28 cellular contexts compared by ENCODE assay signal in the genomic region with DNA sequence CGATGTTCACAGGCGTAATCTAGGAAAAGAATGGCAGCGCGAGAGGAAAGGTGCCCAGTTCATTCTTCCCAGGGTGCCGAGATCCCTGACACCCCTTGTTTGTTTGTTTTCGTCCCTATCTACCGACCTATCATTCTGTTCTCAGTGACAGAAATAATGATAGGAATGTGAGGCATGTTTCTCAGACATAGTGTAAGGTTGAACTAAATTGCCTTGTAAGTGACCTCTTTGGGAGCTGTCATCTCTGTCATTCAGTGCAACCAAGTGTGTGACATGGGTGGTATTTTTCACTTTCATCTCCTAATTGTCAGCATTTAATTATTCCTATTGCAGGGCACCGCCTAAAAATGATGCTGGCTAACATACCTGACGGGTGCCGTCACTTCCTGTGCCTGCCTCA. TPM values are rescaled to one million over a fixed set of nuclear protein-coding genes. Genes with fewer than 3 reads are reported as not detected.
"Had no signal": no experiment of that assay in that cellular context is flagged by ENCODE, and none has a peak within 500 bp of the region (broad histone marks: within the 10 kb centered on the region; RNA-seq: fewer than 3 reads in every experiment).

No MANE protein-coding gene starts in this region.

- H3K36me3 Mint-ChIP-seq: naive B cell had no signal

- ATAC-seq: activated T-cell treated with anti-CD3 and anti-CD28 coated beads, Interleukin-2, amount 50 U/mL, for 72 hours; effector memory CD8-positive, alpha-beta T cell; mucosa of descending colon; pancreas; right lobe of liver; T-helper 17 cell had no signal

- H3K27ac Mint-ChIP-seq: activated T-cell treated with anti-CD3 and anti-CD28 coated beads, Interleukin-2, amount 50 U/mL, for 72 hours; effector memory CD8-positive, alpha-beta T cell; T-helper 17 cell had no signal

- H3K4me1 ChIP-seq: pancreas, right lobe of liver, stomach, testis had no signal

- H3K27me3 ChIP-seq: pancreas, right lobe of liver, stomach, testis had no signal

- H3K9me3 ChIP-seq: mucosa of descending colon, pancreas, right lobe of liver, stomach, testis had no signal

- H3K36me3 ChIP-seq: pancreas, WERI-Rb-1 had no signal

- H3K4me3 Mint-ChIP-seq: activated T-cell treated with anti-CD3 and anti-CD28 coated beads, Interleukin-2, amount 50 U/mL, for 72 hours; effector memory CD8-positive, alpha-beta T cell; naive B cell; T-helper 17 cell had no signal

- DNase-seq: activated CD4-positive, alpha-beta T cell treated with anti-CD3 and anti-CD28 coated beads for 1 hour; activated effector memory CD4-positive, alpha-beta T cell treated with anti-CD3 and anti-CD28 coated beads, Interleukin-2, amount 50 U/mL, for 16 hours; activated naive CD4-positive, alpha-beta T cell treated with anti-CD3 and anti-CD28 coated beads, Interleukin-2, amount 50 U/mL, for 16 hours; activated T-cell treated with anti-CD3 and anti-CD28 coated beads, Interleukin-2, amount 50 U/mL, for 72 hours; aorta; effector memory CD8-positive, alpha-beta T cell; foreskin melanocyte; glutamatergic neuron; hippocampal formation; islet precursor cell; mucosa of descending colon; naive B cell; pancreas; right lobe of liver; stimulated activated CD4-positive, alpha-beta T cell treated with anti-CD3 and anti-CD28 coated beads, Interleukin-4, amount 100 ng/mL, for 1 hour; stomach; T-helper 17 cell; testis; WERI-Rb-1 had no signal

- H3K4me3 ChIP-seq: lung, mucosa of descending colon, pancreas, right lobe of liver, smooth muscle cell, stomach, testis had no signal

- H3K4me2 ChIP-seq: smooth muscle cell had no signal

- H3K9me3 Mint-ChIP-seq: activated T-cell treated with anti-CD3 and anti-CD28 coated beads, Interleukin-2, amount 50 U/mL, for 72 hours; effector memory CD8-positive, alpha-beta T cell; naive B cell had no signal

- H3K27ac ChIP-seq: pancreas, right lobe of liver, stomach, testis, WERI-Rb-1 had no signal

RNA-seq across cellular contexts. Expression of a gene that starts 24.4 kb away (rescaled TPM):
- total RNA-seq: activated CD8-positive, alpha-beta memory T cell treated with anti-CD3 and anti-CD28 coated beads for 36 hours; activated T-cell treated with anti-CD3 and anti-CD28 coated beads, Interleukin-2, amount 50 U/mL, for 72 hours; aorta; bronchial epithelial cell; chondrocyte; dermis microvascular lymphatic vessel endothelial cell; epithelial cell of proximal tubule; mucosa of descending colon; pancreas; right lobe of liver; smooth muscle cell; stomach; T-helper 17 cell; testis; ureter had no signal

RNA-seq across cellular contexts. Expression of a gene that starts 26.5 kb away (rescaled TPM):
- total RNA-seq: activated CD8-positive, alpha-beta memory T cell treated with anti-CD3 and anti-CD28 coated beads for 36 hours; activated T-cell treated with anti-CD3 and anti-CD28 coated beads, Interleukin-2, amount 50 U/mL, for 72 hours; aorta; bronchial epithelial cell; chondrocyte; dermis microvascular lymphatic vessel endothelial cell; epithelial cell of proximal tubule; fibroblast of lung; lung; mucosa of descending colon; pancreas; right lobe of liver; smooth muscle cell; stomach; T-helper 17 cell; testis; ureter had no signal
